ENCODE assay signal across 20 cellular contexts in the genomic region with DNA sequence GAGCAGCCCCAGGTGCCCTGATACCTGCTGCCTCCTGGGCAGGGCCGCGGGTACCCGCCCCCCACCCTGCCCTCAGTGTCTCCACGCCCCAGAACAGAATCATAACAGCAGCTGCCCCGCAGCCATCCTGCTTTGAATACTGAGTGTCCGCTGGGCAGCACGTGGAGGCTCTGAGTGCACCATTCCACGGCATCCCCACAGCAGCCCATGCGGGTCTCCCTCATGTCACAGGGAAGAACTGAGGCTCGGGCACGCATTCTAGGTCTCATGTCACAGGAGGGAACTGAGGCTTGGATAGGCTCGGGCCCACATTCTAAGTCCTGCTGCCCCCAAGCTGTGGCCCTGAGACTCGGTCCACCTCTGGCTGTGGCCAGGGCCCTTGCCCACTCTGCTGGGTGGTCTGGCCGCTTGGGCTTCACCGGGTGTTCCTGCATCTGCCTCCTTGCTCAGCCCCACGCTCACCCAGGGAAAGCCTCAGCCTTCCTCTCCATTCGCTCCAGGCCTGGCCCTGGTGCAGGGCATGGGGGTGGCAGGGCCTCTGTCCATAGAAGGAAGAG.
"Had no signal": no experiment of that assay in that cellular context is flagged by ENCODE, and none has a peak within 500 bp of the region (broad histone marks: within the 10 kb centered on the region; RNA-seq: fewer than 3 reads in every experiment).

No MANE protein-coding gene starts in this region.

- H3K36me3 Mint-ChIP-seq: activated CD8-positive, alpha-beta memory T cell treated with anti-CD3 and anti-CD28 coated beads, Interleukin-2, amount 10 ng/mL, durations not matched to agents 7 days and 5 days; activated naive CD8-positive, alpha-beta T cell treated with anti-CD3 and anti-CD28 coated beads for 36 hours; naive B cell; stimulated activated memory B cell treated with anti-CD40 and anti-IgM and Interleukin-4, amounts not matched to agents 10 μg/mL and 1 μg/mL and 100 μg/mL, for 72 hours had no signal

- H3K4me3 Mint-ChIP-seq: activated B cell treated with CpG ODN at 0.5 μM for 24 hours; activated CD4-positive, alpha-beta memory T cell treated with anti-CD3 and anti-CD28 coated beads, Interleukin-2, amount 10 ng/mL, durations not matched to agents 7 days and 5 days; activated CD8-positive, alpha-beta memory T cell treated with anti-CD3 and anti-CD28 coated beads, Interleukin-2, amount 10 ng/mL, durations not matched to agents 7 days and 5 days; activated naive CD8-positive, alpha-beta T cell treated with anti-CD3 and anti-CD28 coated beads for 36 hours; activated T-helper 17 cell treated with anti-CD3 and anti-CD28 coated beads, Interleukin-2, amount 50 U/mL, for 72 hours; naive B cell; stimulated activated memory B cell treated with anti-CD40 and anti-IgM and Interleukin-4, amounts not matched to agents 10 μg/mL and 1 μg/mL and 100 μg/mL, for 72 hours had no signal

- H3K4me1 Mint-ChIP-seq: activated B cell treated with CpG ODN at 0.5 μM for 24 hours; activated naive CD8-positive, alpha-beta T cell treated with anti-CD3 and anti-CD28 coated beads for 36 hours; activated T-helper 17 cell treated with anti-CD3 and anti-CD28 coated beads, Interleukin-2, amount 50 U/mL, for 72 hours; naive B cell; stimulated activated memory B cell treated with anti-CD40 and anti-IgM and Interleukin-4, amounts not matched to agents 10 μg/mL and 1 μg/mL and 100 μg/mL, for 72 hours had no signal

- H3K9me3 ChIP-seq: mucosa of descending colon, psoas muscle, thoracic aorta had no signal

- H3K27me3 Mint-ChIP-seq: activated T-helper 17 cell treated with anti-CD3 and anti-CD28 coated beads, Interleukin-2, amount 50 U/mL, for 72 hours had no signal

- H3K4me1 ChIP-seq: psoas muscle had no signal

- H3K36me3 ChIP-seq: thoracic aorta had no signal

- ATAC-seq: activated CD8-positive, alpha-beta memory T cell treated with anti-CD3 and anti-CD28 coated beads, Interleukin-2, amount 10 ng/mL, durations not matched to agents 7 days and 5 days; foreskin keratinocyte; left lobe of liver; mucosa of descending colon; stimulated activated memory B cell treated with anti-CD40 and anti-IgM and Interleukin-4, amounts not matched to agents 10 μg/mL and 1 μg/mL and 100 μg/mL, for 72 hours had no signal

- H3K27ac ChIP-seq: epithelial cell of prostate, foreskin keratinocyte, psoas muscle, skin epidermis, thoracic aorta had no signal

- H3K27ac Mint-ChIP-seq: activated B cell treated with CpG ODN at 0.5 μM for 24 hours; activated CD4-positive, alpha-beta memory T cell treated with anti-CD3 and anti-CD28 coated beads, Interleukin-2, amount 10 ng/mL, durations not matched to agents 7 days and 5 days; activated CD8-positive, alpha-beta memory T cell treated with anti-CD3 and anti-CD28 coated beads, Interleukin-2, amount 10 ng/mL, durations not matched to agents 7 days and 5 days; activated naive CD8-positive, alpha-beta T cell treated with anti-CD3 and anti-CD28 coated beads for 36 hours; activated T-helper 17 cell treated with anti-CD3 and anti-CD28 coated beads, Interleukin-2, amount 50 U/mL, for 72 hours; naive B cell; stimulated activated memory B cell treated with anti-CD40 and anti-IgM and Interleukin-4, amounts not matched to agents 10 μg/mL and 1 μg/mL and 100 μg/mL, for 72 hours had no signal

- H3K4me3 ChIP-seq: mucosa of descending colon, psoas muscle, skin epidermis had no signal

- DNase-seq: activated B cell treated with CpG ODN at 0.5 μM for 24 hours; activated CD4-positive, alpha-beta memory T cell treated with anti-CD3 and anti-CD28 coated beads, Interleukin-2, amount 10 ng/mL, durations not matched to agents 7 days and 5 days; activated CD4-positive, alpha-beta T cell treated with anti-CD3 and anti-CD28 coated beads for 48 hours; activated CD8-positive, alpha-beta memory T cell treated with anti-CD3 and anti-CD28 coated beads, Interleukin-2, amount 10 ng/mL, durations not matched to agents 7 days and 5 days; activated naive CD4-positive, alpha-beta T cell; activated naive CD8-positive, alpha-beta T cell treated with anti-CD3 and anti-CD28 coated beads for 36 hours; amniotic stem cell; foreskin keratinocyte; mammary epithelial cell; naive B cell; stimulated activated CD4-positive, alpha-beta T cell treated with anti-CD3 and anti-CD28 coated beads, Interleukin-4, amount 100 ng/mL, for 4 hours; SW 1271 had no signal

- H3K9me3 Mint-ChIP-seq: activated B cell treated with CpG ODN at 0.5 μM for 24 hours; activated CD4-positive, alpha-beta memory T cell treated with anti-CD3 and anti-CD28 coated beads, Interleukin-2, amount 10 ng/mL, durations not matched to agents 7 days and 5 days; activated naive CD8-positive, alpha-beta T cell treated with anti-CD3 and anti-CD28 coated beads for 36 hours; activated T-helper 17 cell treated with anti-CD3 and anti-CD28 coated beads, Interleukin-2, amount 50 U/mL, for 72 hours; naive B cell; stimulated activated memory B cell treated with anti-CD40 and anti-IgM and Interleukin-4, amounts not matched to agents 10 μg/mL and 1 μg/mL and 100 μg/mL, for 72 hours had no signal
